Comparison of ENCODE assay signal across 8 cellular contexts in genomic region chr12:53222170-53223005, GRCh38. TPM values are rescaled to one million over a fixed set of nuclear protein-coding genes. Genes with fewer than 3 reads are reported as not detected.
A peak's percentile ranks its signal among the peaks of the same experiment; 100 is the strongest.
DNase-seq lines count a peak whose midpoint lies in the region; ATAC-seq and TF ChIP-seq lines count a peak whose summit lies in the region.

No MANE protein-coding gene starts in this region.

- POLR2A ChIA-PET in T-cell (lab: Charles Lee) = no interaction called here

- no peaks in the 10 kb centered on the region for H3K36me3 ChIP-seq in gastrocnemius medialis

- no peak for TF ChIP-seq CTCF in GM12865 (IDR thresholded peaks at IDR 0.05; ENCODE audit: insufficient read depth, low read depth, low read length, missing control alignments)
- TF ChIP-seq CTCF in gastrocnemius medialis (IDR thresholded peaks at IDR 0.05 in 4 of 5, conservative IDR thresholded peaks at IDR 0.05 in 1 of 5) = no peak

- CTCF ChIA-PET in T-cell (lab: Charles Lee) = interaction anchor here in 1 of 2 donors (0.6 to 1.3 kb wide), 2 partner anchors 29 to 72 kb away, joined by 3 read pairs; a partner anchor contains a TSS

- peaks cover 64 to 82% (median 70%) of the 10 kb centered on the region in 3 donors for H3K4me1 Mint-ChIP-seq in T-cell

- H3K36me3 Mint-ChIP-seq in T-cell = peaks cover 9% of the 10 kb centered on the region

- in situ Hi-C loops in gastrocnemius medialis (cut with MboI; ENCODE audit: low sequenced_read_pairs in 4 of 4) = no loop called here

- peak overlapping the region; percentile 94 to 98 for H3K27ac Mint-ChIP-seq in T-cell

- H3K27ac ChIP-seq in gastrocnemius medialis = peak overlapping the region; percentile 98 to 100 (median 98)

- no peak for TF ChIP-seq POLR2A in gastrocnemius medialis (IDR thresholded peaks at IDR 0.05)

- no peak for ATAC-seq in T-cell (replicated peaks in 1 of 4)
- ATAC-seq in gastrocnemius medialis = no peak
- ATAC-seq in HG02970 (IDR thresholded peaks at IDR 0.05; ENCODE audit: low FRiP score, unreplicated experiment) = no peak

- peak overlapping the region; percentile 68 to 95 (median 75) for H3K4me3 Mint-ChIP-seq in T-cell

- DNase-seq in GM12865 (ENCODE audit: low read depth) (no peak), T-cell (no peak), fibroblast of peridontal ligament (ENCODE audit: extremely low read depth) (peak; percentile 68), gastrocnemius medialis (no peak), COR-L47 (lab: John Stamatoyannopoulos, UW) (no peak), DMS79 treated with DMSO at 0.1 percent for 48 hours (lab: John Stamatoyannopoulos, UW) (no peak), RPMI8226 (no peak)

- H3K4me3 ChIP-seq in GM12865 (ENCODE audit: low read depth, low read length) (peak overlapping the region; percentile 60), gastrocnemius medialis (peak overlapping the region; percentile 74 to 83 (median 75))

- intact Hi-C loops in gastrocnemius medialis (cut with DNase I; ENCODE audit: low total_unique reads) = no loop called here

- no peaks in the 10 kb centered on the region for H3K9me3 Mint-ChIP-seq in T-cell

- no peaks in the 10 kb centered on the region for H3K27me3 Mint-ChIP-seq in T-cell

- no peaks in the 10 kb centered on the region for H3K27me3 ChIP-seq in gastrocnemius medialis

- H3K4me1 ChIP-seq in gastrocnemius medialis = peaks cover 21 to 48% of the 10 kb centered on the region in 2 donors

- no peaks in the 10 kb centered on the region for H3K9me3 ChIP-seq in gastrocnemius medialis

RNA-seq across cellular contexts. Expression of gene RARG, which starts 9.6 kb away (rescaled TPM):
- total RNA-seq in T-cell = 10 to 100 TPM; 20.3 to 91.3 (median 74.2) TPM
- 1 to 10 TPM; 4.2 to 5.8 (median 4.9) TPM for total RNA-seq in gastrocnemius medialis

RNA-seq across cellular contexts. Expression of gene ITGB7, which starts 15.3 kb away (rescaled TPM):
- total RNA-seq in T-cell (100 to 1,000 TPM; 247 to 590 (median 469) TPM), gastrocnemius medialis (under 1 TPM in 2 of 4 donors, not detected in 2; 0.73 to 0.81 TPM)

RNA-seq across cellular contexts. Expression of gene CSAD, which starts 41.7 kb away (rescaled TPM):
- total RNA-seq in T-cell (10 to 100 TPM; 48.6 to 69.6 (median 62.3) TPM), gastrocnemius medialis (10 to 100 TPM in 1 of 4 donors, 1 to 10 TPM in 2, under 1 TPM in 1; 0.68 to 14.9 (median 1.9) TPM)

RNA-seq across cellular contexts. Expression of gene ZNF740, which starts 41.9 kb away (rescaled TPM):
- total RNA-seq in T-cell (10 to 100 TPM; 36.4 to 94.2 (median 83.9) TPM), gastrocnemius medialis (1 to 10 TPM; 4.1 to 7.4 (median 5.0) TPM)

RNA-seq across cellular contexts. Expression of gene ESPL1, which starts 45.7 kb away (rescaled TPM):
- total RNA-seq in T-cell (1 to 10 TPM; 1.2 to 2.5 (median 1.6) TPM), gastrocnemius medialis (under 1 TPM in 3 of 4 donors, not detected in 1; 0.20 to 0.44 (median 0.24) TPM)

Comparison
In these comparisons a context has a peak if more than half of its experiments do, and no peak if none do; other contexts are left out.
1. RNA of gene ITGB7, which starts 15.3 kb away (total RNA-seq): 247 to 590 TPM in T-cell; 0.73 to 0.81 TPM in gastrocnemius medialis; every median in the first group is over 100 times any median in the second.